ENCODE assay signal across 25 cellular contexts in genomic region chr1:164557270-164557669, GRCh38. TPM values are rescaled to one million over a fixed set of nuclear protein-coding genes. Genes with fewer than 3 reads are reported as not detected.
A peak's percentile ranks its signal among the peaks of the same experiment; 100 is the strongest.
DNase-seq lines count a peak whose midpoint lies in the region; ATAC-seq and TF ChIP-seq lines count a peak whose summit lies in the region.
"Had no signal": no experiment of that assay in that cellular context is flagged by ENCODE, and none has a peak within 500 bp of the region (broad histone marks: within the 10 kb centered on the region; RNA-seq: fewer than 3 reads in every experiment).

No MANE protein-coding gene starts in this region.

- peaks cover 5% of the 10 kb centered on the region for H3K4me1 ChIP-seq in smooth muscle cell (ENCODE audit: low read depth)
- H3K4me1 ChIP-seq: ascending aorta, prostate gland, testis had no signal

- H3K4me3 ChIP-seq in epithelial cell of esophagus (ENCODE audit: low read length) (no peak overlapping the region), smooth muscle cell (no peak overlapping the region)
- H3K4me3 ChIP-seq: prostate gland, testis had no signal

- no peaks in the 10 kb centered on the region for H3K9me3 ChIP-seq in smooth muscle cell (replicated peaks; ENCODE audit: low read depth)
- H3K9me3 ChIP-seq: ascending aorta, prostate gland, testis had no signal

- no peaks in the 10 kb centered on the region for H3K27me3 ChIP-seq in smooth muscle cell (ENCODE audit: low read depth)
- H3K27me3 ChIP-seq: ascending aorta, testis had no signal

- peak overlapping the region; percentile 87 for H2AFZ ChIP-seq in smooth muscle cell (ENCODE audit: low read depth)

- WGBS in smooth muscle cell (ENCODE audit: low lambda C conversion rate) = 89% methylated on average over 4 of the region's 4 CpGs

- peaks cover 15% of the 10 kb centered on the region for H3F3A ChIP-seq in smooth muscle cell (ENCODE audit: low read depth)

- DNase-seq in NCI-H2081 (lab: John Stamatoyannopoulos, UW) (peak; percentile 25 to 69), NCI-H2081 treated with DMSO at 0.1 percent for 48 hours (lab: John Stamatoyannopoulos, UW) (no peak), NCI-H2196 (lab: John Stamatoyannopoulos, UW; ENCODE audit: unreplicated experiment) (peak; percentile 62), epithelial cell of esophagus (ENCODE audit: low read depth) (peak; percentile 69), smooth muscle cell (lab: John Stamatoyannopoulos, UW; ENCODE audit: unreplicated experiment) (no peak), putamen (ENCODE audit: low spot score) (no peak)
- DNase-seq: ACHN; activated CD4-positive, alpha-beta T cell treated with anti-CD3 and anti-CD28 coated beads, Interleukin-2, amount 50 U/mL, for 4 hours; activated naive CD4-positive, alpha-beta T cell treated with anti-CD3 and anti-CD28 coated beads for 36 hours; activated T-cell treated with anti-CD3 and anti-CD28 coated beads, Interleukin-2, amount 50 U/mL, for 1 hour; DMS 273 treated with DMSO at 0.1 percent for 48 hours; hippocampal formation; islet precursor cell; NCI-H2029; NK-92 treated with Interleukin-12 subunit alpha and Interleukin-12 subunit beta, amount 100 ng/mL, for 24 hours; RPMI8226; spleen; testis had no signal

- peaks cover 22% of the 10 kb centered on the region for H3K79me2 ChIP-seq in smooth muscle cell (ENCODE audit: low read depth)

- H3K36me3 ChIP-seq in smooth muscle cell (ENCODE audit: low read depth) = no peaks in the 10 kb centered on the region
- H3K36me3 ChIP-seq: ascending aorta, prostate gland, spleen had no signal

- ATAC-seq in HG02970 (IDR thresholded peaks at IDR 0.05; ENCODE audit: low FRiP score, unreplicated experiment) (no peak), HG03196 (IDR thresholded peaks at IDR 0.05; ENCODE audit: unreplicated experiment) (no peak)
- ATAC-seq: natural killer cell treated with Interleukin-12 subunit alpha and Interleukin-12 subunit beta and Interleukin-15 and Interleukin-18, amount 100 ng/mL, for 72 hours had no signal

- no peak overlapping the region for H3K9ac ChIP-seq in smooth muscle cell (ENCODE audit: low read depth)

- no peak for TF ChIP-seq CTCF in epithelial cell of esophagus (IDR thresholded peaks at IDR 0.05; ENCODE audit: insufficient read depth, low read depth, low read length, missing control alignments)
- no peak for TF ChIP-seq CTCF in smooth muscle cell (IDR thresholded peaks at IDR 0.05; ENCODE audit: borderline replicate concordance, insufficient read depth, poor library complexity, severe bottlenecking)

- H3K27ac ChIP-seq in smooth muscle cell (ENCODE audit: low read depth) = no peak overlapping the region
- H3K27ac ChIP-seq: C4-2B, HL-60, prostate gland had no signal

- no peaks in the 10 kb centered on the region for H4K20me1 ChIP-seq in smooth muscle cell (ENCODE audit: low read depth)

- H3K4me2 ChIP-seq in smooth muscle cell = no peak overlapping the region

RNA-seq across cellular contexts. Expression of gene PBX1, which starts 1.7 kb away (rescaled TPM):
- 53.4 and 70.8 TPM in 2 replicates for total RNA-seq in smooth muscle cell
- 8.1 and 16.1 TPM in 2 replicates for polyA plus RNA-seq in smooth muscle cell

Comparison
In these comparisons a context has a peak if more than half of its experiments do, and no peak if none do; other contexts are left out.
1. DNase-seq: peak in NCI-H2081 (2 of 2), NCI-H2196 (single experiment) and epithelial cell of esophagus (single experiment); none in NCI-H2081 treated with DMSO at 0.1 percent for 48 hours (single experiment), smooth muscle cell (single experiment) and putamen (single experiment).